Comparison of ENCODE assay signal across 9 cellular contexts in genomic region chr6:106114492-106114891, GRCh38.
DNase-seq lines count a peak whose midpoint lies in the region; ATAC-seq lines count a peak whose summit lies in the region.
"Had no signal": no experiment of that assay in that cellular context is flagged by ENCODE, and none has a peak within 500 bp of the region (broad histone marks: within the 10 kb centered on the region; RNA-seq: fewer than 3 reads in every experiment).

No MANE protein-coding gene starts in this region.

- H3K27ac Mint-ChIP-seq in stimulated activated naive B cell treated with anti-CD40 and anti-IgM and Interleukin-4, amounts not matched to agents 10 μg/mL and 1 μg/mL and 100 μg/mL, for 72 hours = no peak overlapping the region

- H3K27me3 Mint-ChIP-seq in stimulated activated naive B cell treated with anti-CD40 and anti-IgM and Interleukin-4, amounts not matched to agents 10 μg/mL and 1 μg/mL and 100 μg/mL, for 72 hours = peaks cover 11 to 17% of the 10 kb centered on the region in 2 donors

- H3K36me3 Mint-ChIP-seq in stimulated activated naive B cell treated with anti-CD40 and anti-IgM and Interleukin-4, amounts not matched to agents 10 μg/mL and 1 μg/mL and 100 μg/mL, for 72 hours = no peaks in the 10 kb centered on the region

- no peak overlapping the region for H3K4me3 Mint-ChIP-seq in stimulated activated naive B cell treated with anti-CD40 and anti-IgM and Interleukin-4, amounts not matched to agents 10 μg/mL and 1 μg/mL and 100 μg/mL, for 72 hours

- ATAC-seq in HG03103 (IDR thresholded peaks at IDR 0.05; ENCODE audit: low read depth, unreplicated experiment) = peak; percentile 81
- peak; percentile 54 to 65 for ATAC-seq in stimulated activated naive B cell treated with anti-CD40 and anti-IgM and Interleukin-4, amounts not matched to agents 10 μg/mL and 1 μg/mL and 100 μg/mL, for 72 hours (replicated peaks)
- ATAC-seq: A549 had no signal

- H3K9me3 Mint-ChIP-seq in stimulated activated naive B cell treated with anti-CD40 and anti-IgM and Interleukin-4, amounts not matched to agents 10 μg/mL and 1 μg/mL and 100 μg/mL, for 72 hours = no peaks in the 10 kb centered on the region

- peak; percentile 58 for DNase-seq in activated T-cell treated with anti-CD3 and anti-CD28 coated beads for 24 hours (ENCODE audit: low read depth)
- no peak for DNase-seq in activated T-cell treated with anti-CD3 and anti-CD28 coated beads for 4 hours
- DNase-seq in activated CD8-positive, alpha-beta memory T cell treated with anti-CD3 and anti-CD28 coated beads, Interleukin-2, amount 50 U/mL, for 48 hours = peak; percentile 80
- no peak for DNase-seq in stimulated activated naive B cell treated with anti-CD40 and anti-IgM and Interleukin-4, amounts not matched to agents 10 μg/mL and 1 μg/mL and 100 μg/mL, for 72 hours
- no peak for DNase-seq in LoVo (ENCODE audit: low spot score)
- DNase-seq in NCI-H1694 (lab: John Stamatoyannopoulos, UW) = no peak
- DNase-seq in 8988T = no peak

- peaks cover 21 to 23% of the 10 kb centered on the region in 2 donors for H3K4me1 Mint-ChIP-seq in stimulated activated naive B cell treated with anti-CD40 and anti-IgM and Interleukin-4, amounts not matched to agents 10 μg/mL and 1 μg/mL and 100 μg/mL, for 72 hours

Comparison
In these comparisons a context has a peak if more than half of its experiments do, and no peak if none do; other contexts are left out.
1. DNase-seq: peak in activated T-cell treated with anti-CD3 and anti-CD28 coated beads for 24 hours (single experiment) and activated CD8-positive, alpha-beta memory T cell treated with anti-CD3 and anti-CD28 coated beads, Interleukin-2, amount 50 U/mL, for 48 hours (single experiment); none in activated T-cell treated with anti-CD3 and anti-CD28 coated beads for 4 hours (single experiment), stimulated activated naive B cell treated with anti-CD40 and anti-IgM and Interleukin-4, amounts not matched to agents 10 μg/mL and 1 μg/mL and 100 μg/mL, for 72 hours (single experiment), LoVo (single experiment), NCI-H1694 (single experiment) and 8988T (single experiment).